Comparison of ENCODE assay signal across 22 cellular contexts in genomic region chr5:74126294-74126693, GRCh38.
DNase-seq lines count a peak whose midpoint lies in the region; ATAC-seq and TF ChIP-seq lines count a peak whose summit lies in the region.
"Had no signal": no experiment of that assay in that cellular context is flagged by ENCODE, and none has a peak within 500 bp of the region (broad histone marks: within the 10 kb centered on the region; RNA-seq: fewer than 3 reads in every experiment).

No MANE protein-coding gene starts in this region.

- H3K4me1 Mint-ChIP-seq in activated naive CD8-positive, alpha-beta T cell treated with anti-CD3 and anti-CD28 coated beads, Interleukin-2, amount 50 U/mL, for 24 hours = no peaks in the 10 kb centered on the region
- H3K4me1 Mint-ChIP-seq: IgD-negative memory B cell had no signal

- peak; percentile 77 for ATAC-seq in RWPE2 (ENCODE audit: low read depth)
- no peak for ATAC-seq in activated naive CD8-positive, alpha-beta T cell treated with anti-CD3 and anti-CD28 coated beads, Interleukin-2, amount 50 U/mL, for 24 hours
- ATAC-seq: A549 had no signal

- no peak for TF ChIP-seq POLR2A in adrenal gland (IDR thresholded peaks at IDR 0.05)

- TF ChIP-seq CTCF in RWPE2 (IDR thresholded peaks at IDR 0.05; ENCODE audit: poor library complexity, severe bottlenecking) (no peak), epithelial cell of esophagus (IDR thresholded peaks at IDR 0.05; ENCODE audit: insufficient read depth, low read depth, low read length, missing control alignments) (no peak), adrenal gland (IDR thresholded peaks at IDR 0.05) (no peak)

- no peaks in the 10 kb centered on the region for H3K9me3 Mint-ChIP-seq in activated naive CD8-positive, alpha-beta T cell treated with anti-CD3 and anti-CD28 coated beads, Interleukin-2, amount 50 U/mL, for 24 hours
- H3K9me3 Mint-ChIP-seq: CD4-positive, alpha-beta T cell; H9; IgD-negative memory B cell had no signal

- H3K4me1 ChIP-seq in RWPE2 (ENCODE audit: insufficient read depth, poor library complexity, severe bottlenecking) = peaks cover 19% of the 10 kb centered on the region
- H3K4me1 ChIP-seq in adrenal gland (replicated peaks in 1 of 2) = peaks cover 0 to 7% of the 10 kb centered on the region in 2 donors

- H3K36me3 ChIP-seq in RWPE2 (ENCODE audit: low read depth) (no peaks in the 10 kb centered on the region), adrenal gland (replicated peaks in 1 of 2) (no peaks in the 10 kb centered on the region)
- H3K36me3 ChIP-seq: BLaER1 treated with 17β-estradiol and CSF1 and Interleukin-3, amounts not matched to agents 10 nM and 100 nM had no signal

- WGBS in adrenal gland, 4 donors = 65 to 74% (median 67%) methylated on average over 1 of the region's 1 CpG

- no peak overlapping the region for H3K4me3 Mint-ChIP-seq in activated naive CD8-positive, alpha-beta T cell treated with anti-CD3 and anti-CD28 coated beads, Interleukin-2, amount 50 U/mL, for 24 hours
- H3K4me3 Mint-ChIP-seq: CD4-positive, alpha-beta T cell; H9; IgD-negative memory B cell had no signal

- no peaks in the 10 kb centered on the region for H3K9me3 ChIP-seq in RWPE2 (ENCODE audit: severe bottlenecking)
- no peaks in the 10 kb centered on the region for H3K9me3 ChIP-seq in adrenal gland (replicated peaks in 1 of 3)
- H3K9me3 ChIP-seq: A549; BLaER1 treated with 17β-estradiol and CSF1 and Interleukin-3, amounts not matched to agents 10 nM and 100 nM had no signal

- intact Hi-C loops in adrenal gland (cut with DNase I) = no loop called here

- peaks cover 5% of the 10 kb centered on the region for H3K27me3 Mint-ChIP-seq in activated naive CD8-positive, alpha-beta T cell treated with anti-CD3 and anti-CD28 coated beads, Interleukin-2, amount 50 U/mL, for 24 hours

- H3K27me3 ChIP-seq in RWPE2 (ENCODE audit: insufficient read depth, poor library complexity, severe bottlenecking) (no peaks in the 10 kb centered on the region), adrenal gland (no peaks in the 10 kb centered on the region)
- H3K27me3 ChIP-seq: BLaER1 treated with 17β-estradiol and CSF1 and Interleukin-3, amounts not matched to agents 10 nM and 100 nM had no signal

- no peaks in the 10 kb centered on the region for H3K36me3 Mint-ChIP-seq in activated naive CD8-positive, alpha-beta T cell treated with anti-CD3 and anti-CD28 coated beads, Interleukin-2, amount 50 U/mL, for 24 hours (ENCODE audit: low read depth)
- H3K36me3 Mint-ChIP-seq: IgD-negative memory B cell had no signal

- DNase-seq in NCI-H748 (lab: John Stamatoyannopoulos, UW; ENCODE audit: unreplicated experiment) (peak; percentile 16), RWPE2 (ENCODE audit: low spot score) (no peak), epithelial cell of esophagus (ENCODE audit: low read depth) (peak; percentile 64), kidney tubule cell (ENCODE audit: low spot score) (peak; percentile 56), adrenal gland (no peak), activated T-cell treated with anti-CD3 and anti-CD28 coated beads for 4 hours (no peak)
- DNase-seq in activated naive CD8-positive, alpha-beta T cell treated with anti-CD3 and anti-CD28 coated beads, Interleukin-2, amount 50 U/mL, for 24 hours = no peak
- DNase-seq: AML-193; CD4-positive, alpha-beta T cell; COR-L47; DMS53; GM23248; H9; MM.1S; NCI-H2029; NCI-H446; SHP77 had no signal

- H3K4me3 ChIP-seq in RWPE2 (ENCODE audit: severe bottlenecking) (no peak overlapping the region), epithelial cell of esophagus (ENCODE audit: low read length) (no peak overlapping the region), adrenal gland (no peak overlapping the region)
- H3K4me3 ChIP-seq: A549; BLaER1 treated with 17β-estradiol and CSF1 and Interleukin-3, amounts not matched to agents 10 nM and 100 nM; GM23248; PC-9 had no signal

- H3K27ac ChIP-seq in RWPE2 (ENCODE audit: poor library complexity, severe bottlenecking) = no peak overlapping the region
- no peak overlapping the region for H3K27ac ChIP-seq in adrenal gland
- H3K27ac ChIP-seq: A549; BLaER1 treated with 17β-estradiol and CSF1 and Interleukin-3, amounts not matched to agents 10 nM and 100 nM; GM23248; KMS-11; PC-9 had no signal

- H3K27ac Mint-ChIP-seq in activated naive CD8-positive, alpha-beta T cell treated with anti-CD3 and anti-CD28 coated beads, Interleukin-2, amount 50 U/mL, for 24 hours = no peak overlapping the region
- H3K27ac Mint-ChIP-seq: CD4-positive, alpha-beta T cell; H9 had no signal

Comparison
In these comparisons a context has a peak if more than half of its experiments do, and no peak if none do; other contexts are left out.
1. DNase-seq: peak in NCI-H748 (single experiment), epithelial cell of esophagus (single experiment) and kidney tubule cell (single experiment); none in RWPE2 (single experiment), adrenal gland (0 of 7), activated naive CD8-positive, alpha-beta T cell treated with anti-CD3 and anti-CD28 coated beads, Interleukin-2, amount 50 U/mL, for 24 hours (single experiment) and activated T-cell treated with anti-CD3 and anti-CD28 coated beads for 4 hours (single experiment).